7 cellular contexts compared by ENCODE assay signal in the genomic region with DNA sequence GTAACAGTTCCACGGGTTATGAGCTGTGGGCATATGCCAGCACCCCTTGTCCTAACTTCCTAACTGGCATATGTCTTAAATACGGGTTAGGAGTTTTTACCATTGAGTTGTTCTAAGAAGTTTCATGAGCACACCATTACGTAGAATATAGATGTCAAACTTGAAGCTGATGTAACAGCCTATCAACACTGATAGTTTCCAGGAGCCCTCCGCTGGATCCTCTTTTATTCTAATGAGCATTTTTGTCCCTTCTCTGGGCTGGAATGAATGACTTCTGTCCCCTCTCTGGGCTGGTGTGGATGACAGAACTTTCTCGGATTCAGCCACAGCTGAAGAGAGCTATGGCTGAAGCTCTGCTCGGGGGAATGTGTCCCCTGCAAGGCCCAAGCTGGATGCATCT.
"Had no signal": no experiment of that assay in that cellular context is flagged by ENCODE, and none has a peak within 500 bp of the region (broad histone marks: within the 10 kb centered on the region; RNA-seq: fewer than 3 reads in every experiment).

No MANE protein-coding gene starts in this region.

- H3K9me3 Mint-ChIP-seq: GM23338 had no signal

- FAIRE-seq: HTR-8/SVneo had no signal

- H3K27ac ChIP-seq: KMS-11 had no signal

- H3K9ac ChIP-seq: KMS-11 had no signal

- H3K4me3 ChIP-seq: GM23338 had no signal

- DNase-seq: H7, HCEC 1CT, IMR-90, KBM-7 had no signal

- H3K4me3 Mint-ChIP-seq: GM23338 had no signal

- H3K4me2 ChIP-seq: KMS-11 had no signal

- H2AFZ ChIP-seq: GM23338 had no signal
